ENCODE assay signal across 8 cellular contexts in the genomic region with DNA sequence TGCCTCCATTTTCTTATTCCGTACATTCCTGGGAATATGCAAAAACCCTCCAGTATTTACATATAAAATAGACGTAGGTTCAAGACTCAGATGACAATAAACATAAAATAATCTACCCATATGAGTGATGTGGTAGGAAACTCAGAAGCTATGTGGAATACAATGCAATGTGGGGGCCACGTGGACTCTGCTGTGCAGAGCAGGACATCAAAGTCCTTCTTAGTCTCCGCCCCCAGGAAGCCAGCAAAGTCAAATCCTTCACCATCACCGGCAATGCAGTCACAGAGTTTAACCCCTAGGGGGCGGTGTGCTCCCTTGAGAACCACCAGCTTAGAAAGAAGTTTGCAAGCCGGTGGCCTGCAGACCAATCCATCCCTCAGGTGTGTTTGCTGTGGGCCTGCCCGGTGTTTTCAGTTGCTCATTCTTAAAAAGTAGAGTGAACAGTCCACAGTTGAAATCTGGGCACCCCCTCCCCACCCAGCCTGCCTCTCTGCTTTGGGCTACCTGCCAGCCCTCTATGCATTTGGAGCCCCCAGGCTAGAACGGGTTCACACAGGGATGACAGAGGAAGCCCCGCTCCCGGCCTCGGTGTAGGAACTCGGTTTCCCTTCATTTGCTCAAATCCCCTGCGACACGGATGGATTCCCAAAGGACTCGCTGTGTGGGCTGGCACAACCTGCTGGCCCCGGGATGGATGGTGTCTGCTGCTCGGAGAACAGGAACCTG. TPM values are rescaled to one million over a fixed set of nuclear protein-coding genes. Genes with fewer than 3 reads are reported as not detected.
A peak's percentile ranks its signal among the peaks of the same experiment; 100 is the strongest.
DNase-seq lines count a peak whose midpoint lies in the region; ATAC-seq and TF ChIP-seq lines count a peak whose summit lies in the region.

No MANE protein-coding gene starts in this region.

- no peak overlapping the region for H3K14ac ChIP-seq in mesenchymal stem cell (ENCODE audit: low read length in 2 of 2)

- no peak overlapping the region for H3K4me3 ChIP-seq in effector memory CD4-positive, alpha-beta T cell (ENCODE audit: insufficient read depth, low read depth, low read length, poor library complexity, severe bottlenecking)
- H3K4me3 ChIP-seq in mesenchymal stem cell (ENCODE audit: insufficient read depth in 1 of 2, low read depth in 1 of 2, low read length in 2 of 2) = no peak overlapping the region

- H3K23ac ChIP-seq in mesenchymal stem cell (ENCODE audit: low read length in 2 of 2) = no peak overlapping the region

- no peaks in the 10 kb centered on the region for H3K9me3 ChIP-seq in effector memory CD4-positive, alpha-beta T cell (ENCODE audit: control insufficient read depth, low read length)
- H3K9me3 ChIP-seq in mesenchymal stem cell (ENCODE audit: control insufficient read depth, low read length) = no peaks in the 10 kb centered on the region

- peaks cover 33% of the 10 kb centered on the region for H3K4me1 Mint-ChIP-seq in activated CD8-positive, alpha-beta T cell treated with anti-CD3 and anti-CD28 coated beads for 36 hours (ENCODE audit: low read depth)

- H3K27ac ChIP-seq in effector memory CD4-positive, alpha-beta T cell (ENCODE audit: insufficient read depth, low read length, poor library complexity, severe bottlenecking) = no peak overlapping the region
- H3K27ac ChIP-seq in mesenchymal stem cell (ENCODE audit: low read length, poor library complexity, severe bottlenecking) = no peak overlapping the region

- CTCF ChIA-PET in activated CD8-positive, alpha-beta T cell treated with anti-CD3 and anti-CD28 coated beads for 36 hours (lab: Charles Lee) = interaction anchor here (0.7 to 2.4 kb wide), 18 partner anchors 10 to 895 kb away, joined by 3 to 13 read pairs (median 3); no protein-coding TSS in a partner anchor

- no peak overlapping the region for H4K91ac ChIP-seq in mesenchymal stem cell (ENCODE audit: low read length)

- no peaks in the 10 kb centered on the region for H3K27me3 ChIP-seq in effector memory CD4-positive, alpha-beta T cell (replicated peaks; ENCODE audit: control insufficient read depth, insufficient read depth, low read length, poor library complexity, severe bottlenecking)
- peaks cover 10 to 21% of the 10 kb centered on the region in 2 experiments for H3K27me3 ChIP-seq in mesenchymal stem cell (ENCODE audit: control insufficient read depth in 1 of 2, insufficient read depth in 1 of 2, low read length in 2 of 2)

- H2BK120ac ChIP-seq in mesenchymal stem cell (ENCODE audit: low read depth, low read length) = no peak overlapping the region

- no peaks in the 10 kb centered on the region for H3K27me3 Mint-ChIP-seq in activated CD8-positive, alpha-beta T cell treated with anti-CD3 and anti-CD28 coated beads for 36 hours

- H2AFZ ChIP-seq in mesenchymal stem cell (ENCODE audit: low read depth, low read length) = no peak overlapping the region

- peak; percentile 53 for ATAC-seq in HG03342 (IDR thresholded peaks at IDR 0.05; ENCODE audit: unreplicated experiment)
- peak; percentile 67 for ATAC-seq in activated CD8-positive, alpha-beta T cell treated with anti-CD3 and anti-CD28 coated beads for 36 hours
- no peak for ATAC-seq in HG03469 (IDR thresholded peaks at IDR 0.05; ENCODE audit: unreplicated experiment)

- H3K9me3 Mint-ChIP-seq in activated CD8-positive, alpha-beta T cell treated with anti-CD3 and anti-CD28 coated beads for 36 hours = no peaks in the 10 kb centered on the region

- no peak overlapping the region for H3K18ac ChIP-seq in mesenchymal stem cell (ENCODE audit: low read depth in 1 of 2, low read length in 2 of 2)

- H3K36me3 ChIP-seq in effector memory CD4-positive, alpha-beta T cell (ENCODE audit: control insufficient read depth, insufficient read depth, low read length) = no peaks in the 10 kb centered on the region
- peaks cover 0 to 6% of the 10 kb centered on the region in 2 experiments for H3K36me3 ChIP-seq in mesenchymal stem cell (ENCODE audit: control insufficient read depth in 1 of 2, insufficient read depth in 2 of 2, low read depth in 1 of 2, low read length in 2 of 2)

- H3K36me3 Mint-ChIP-seq in activated CD8-positive, alpha-beta T cell treated with anti-CD3 and anti-CD28 coated beads for 36 hours (ENCODE audit: low read depth) = peaks cover 7% of the 10 kb centered on the region

- H2BK12ac ChIP-seq in mesenchymal stem cell (ENCODE audit: low read length in 2 of 2) = no peak overlapping the region

- no peak overlapping the region for H3K9ac ChIP-seq in mesenchymal stem cell (ENCODE audit: low read length)

- H4K8ac ChIP-seq in mesenchymal stem cell (ENCODE audit: low read length) = no peak overlapping the region

- no peak overlapping the region for H2AK5ac ChIP-seq in mesenchymal stem cell (ENCODE audit: low read length, severe bottlenecking)

- WGBS in mesenchymal stem cell = 55% methylated on average over 17 of the region's 18 CpGs

- no peak overlapping the region for H2BK5ac ChIP-seq in mesenchymal stem cell (ENCODE audit: low read depth, low read length, poor library complexity, severe bottlenecking)

- POLR2A ChIA-PET in activated CD8-positive, alpha-beta T cell treated with anti-CD3 and anti-CD28 coated beads for 36 hours (lab: Charles Lee) = interaction anchor here (0.6 kb wide), 2 partner anchors 8 to 126 kb away, joined by 3 to 5 read pairs; no protein-coding TSS in a partner anchor

- no peak overlapping the region for H3K4me3 Mint-ChIP-seq in activated CD8-positive, alpha-beta T cell treated with anti-CD3 and anti-CD28 coated beads for 36 hours

- intact Hi-C loops in activated CD8-positive, alpha-beta T cell treated with anti-CD3 and anti-CD28 coated beads for 36 hours (cut with micrococcal nuclease) = no loop called here

- H2BK15ac ChIP-seq in mesenchymal stem cell (ENCODE audit: low read depth, poor library complexity, severe bottlenecking) = no peak overlapping the region

- no peaks in the 10 kb centered on the region for H3K79me1 ChIP-seq in mesenchymal stem cell (replicated peaks; ENCODE audit: low read length, poor library complexity, severe bottlenecking)

- H3K4ac ChIP-seq in mesenchymal stem cell (ENCODE audit: low read depth in 1 of 2, low read length in 2 of 2) = no peak overlapping the region

- DNase-seq in COLO668 (lab: John Stamatoyannopoulos, UW; ENCODE audit: unreplicated experiment) (peak; percentile 55), NCI-H82 (lab: John Stamatoyannopoulos, UW) (peak; percentile 94), mesenchymal stem cell (peak; percentile 79)
- DNase-seq in activated CD8-positive, alpha-beta T cell treated with anti-CD3 and anti-CD28 coated beads for 36 hours = peak; percentile 91
- DNase-seq in effector memory CD4-positive, alpha-beta T cell = peak; percentile 47 to 63 (median 63)
- peak; percentile 49 to 50 for DNase-seq in stimulated activated CD8-positive, alpha-beta memory T cell treated with anti-CD3 and anti-CD28 coated beads, Interleukin-2, amount 100 ng/mL, for 1 hour (ENCODE audit: low read depth in 2 of 2)

- H3K27ac Mint-ChIP-seq in activated CD8-positive, alpha-beta T cell treated with anti-CD3 and anti-CD28 coated beads for 36 hours = no peak overlapping the region

- peaks cover 16% of the 10 kb centered on the region for H3K4me1 ChIP-seq in effector memory CD4-positive, alpha-beta T cell (ENCODE audit: control insufficient read depth, insufficient read depth, low read length, poor library complexity, severe bottlenecking)
- peaks cover 8% of the 10 kb centered on the region for H3K4me1 ChIP-seq in mesenchymal stem cell (ENCODE audit: control insufficient read depth, insufficient read depth, low read depth, low read length)

- H3K4me2 ChIP-seq in mesenchymal stem cell (ENCODE audit: low read length, poor library complexity, severe bottlenecking) = no peak overlapping the region

- TF ChIP-seq CTCF in activated CD8-positive, alpha-beta T cell treated with anti-CD3 and anti-CD28 coated beads for 36 hours (IDR thresholded peaks at IDR 0.05) = peak; percentile 98

RNA-seq across cellular contexts. Expression of a gene that starts 59.9 kb away (rescaled TPM):
- under 1 TPM; 0.47 to 0.50 TPM for total RNA-seq in activated CD8-positive, alpha-beta T cell treated with anti-CD3 and anti-CD28 coated beads for 36 hours
- 216 TPM for polyA plus RNA-seq in mesenchymal stem cell (2013, experiment 1 of 2)
- 209 TPM for polyA plus RNA-seq in mesenchymal stem cell (2013, experiment 2 of 2)
